8 cellular contexts compared by ENCODE assay signal in genomic region chr2:205776139-205776538, GRCh38.
DNase-seq lines count a peak whose midpoint lies in the region; ATAC-seq lines count a peak whose summit lies in the region.

No MANE protein-coding gene starts in this region.

- no peaks in the 10 kb centered on the region for H3K27me3 ChIP-seq in Karpas-422 (ENCODE audit: low read length)
- peaks cover 6% of the 10 kb centered on the region for H3K27me3 ChIP-seq in iPS-15b (ENCODE audit: control insufficient read depth, insufficient read depth, low read length)

- H3K4me2 ChIP-seq in Karpas-422 (ENCODE audit: low read depth, low read length, poor library complexity, severe bottlenecking): no peak overlapping the region

- peaks cover 13% of the 10 kb centered on the region for H3K27me3 Mint-ChIP-seq in activated naive CD8-positive, alpha-beta T cell treated with anti-CD3 and anti-CD28 coated beads for 36 hours
- H3K27me3 Mint-ChIP-seq in stimulated activated naive B cell treated with anti-CD40 and anti-IgM and Interleukin-4, amounts not matched to agents 10 μg/mL and 1 μg/mL and 100 μg/mL, for 72 hours: peaks cover 0 to 12% of the 10 kb centered on the region in 2 donors
- peaks cover 76% of the 10 kb centered on the region for H3K27me3 Mint-ChIP-seq in T-helper 17 cell

- H3K4me1 Mint-ChIP-seq in activated naive CD8-positive, alpha-beta T cell treated with anti-CD3 and anti-CD28 coated beads for 36 hours: peaks cover 8% of the 10 kb centered on the region
- peaks cover 0 to 8% of the 10 kb centered on the region in 2 donors for H3K4me1 Mint-ChIP-seq in stimulated activated naive B cell treated with anti-CD40 and anti-IgM and Interleukin-4, amounts not matched to agents 10 μg/mL and 1 μg/mL and 100 μg/mL, for 72 hours
- H3K4me1 Mint-ChIP-seq in T-helper 17 cell: peaks cover 3% of the 10 kb centered on the region

- no peak overlapping the region for H3K27ac Mint-ChIP-seq in activated naive CD8-positive, alpha-beta T cell treated with anti-CD3 and anti-CD28 coated beads for 36 hours
- no peak overlapping the region for H3K27ac Mint-ChIP-seq in stimulated activated naive B cell treated with anti-CD40 and anti-IgM and Interleukin-4, amounts not matched to agents 10 μg/mL and 1 μg/mL and 100 μg/mL, for 72 hours
- no peak overlapping the region for H3K27ac Mint-ChIP-seq in T-helper 17 cell

- ATAC-seq in GM18502 (IDR thresholded peaks at IDR 0.05; ENCODE audit: poor library complexity, unreplicated experiment) (peak; percentile 73), T-helper 17 cell (no peak)
- peak; percentile 46 to 51 for ATAC-seq in stimulated activated naive B cell treated with anti-CD40 and anti-IgM and Interleukin-4, amounts not matched to agents 10 μg/mL and 1 μg/mL and 100 μg/mL, for 72 hours (replicated peaks)

- no peak overlapping the region for H3K4me3 Mint-ChIP-seq in activated naive CD8-positive, alpha-beta T cell treated with anti-CD3 and anti-CD28 coated beads for 36 hours
- no peak overlapping the region for H3K4me3 Mint-ChIP-seq in stimulated activated naive B cell treated with anti-CD40 and anti-IgM and Interleukin-4, amounts not matched to agents 10 μg/mL and 1 μg/mL and 100 μg/mL, for 72 hours
- no peak overlapping the region for H3K4me3 Mint-ChIP-seq in T-helper 17 cell

- no peaks in the 10 kb centered on the region for H3K9me3 ChIP-seq in Karpas-422 (ENCODE audit: low read length)
- no peaks in the 10 kb centered on the region for H3K9me3 ChIP-seq in iPS-15b (ENCODE audit: control insufficient read depth, insufficient read depth, low read length)
- H3K9me3 ChIP-seq in T-helper 17 cell (ENCODE audit: control insufficient read depth, low read length, poor library complexity, severe bottlenecking): no peaks in the 10 kb centered on the region

- no peaks in the 10 kb centered on the region for H3K36me3 Mint-ChIP-seq in activated naive CD8-positive, alpha-beta T cell treated with anti-CD3 and anti-CD28 coated beads for 36 hours
- peaks cover 5 to 7% of the 10 kb centered on the region in 2 donors for H3K36me3 Mint-ChIP-seq in stimulated activated naive B cell treated with anti-CD40 and anti-IgM and Interleukin-4, amounts not matched to agents 10 μg/mL and 1 μg/mL and 100 μg/mL, for 72 hours
- no peaks in the 10 kb centered on the region for H3K36me3 Mint-ChIP-seq in T-helper 17 cell (ENCODE audit: low read depth)

- H3K4me3 ChIP-seq in Karpas-422 (ENCODE audit: low read length): no peak overlapping the region
- H3K4me3 ChIP-seq in iPS-15b (ENCODE audit: low read depth, low read length): peak overlapping the region; percentile 10

- no peaks in the 10 kb centered on the region for H3K9me3 Mint-ChIP-seq in activated naive CD8-positive, alpha-beta T cell treated with anti-CD3 and anti-CD28 coated beads for 36 hours
- H3K9me3 Mint-ChIP-seq in stimulated activated naive B cell treated with anti-CD40 and anti-IgM and Interleukin-4, amounts not matched to agents 10 μg/mL and 1 μg/mL and 100 μg/mL, for 72 hours: peaks cover 0 to 1% of the 10 kb centered on the region in 2 donors

- no peaks in the 10 kb centered on the region for H3K79me2 ChIP-seq in Karpas-422 (ENCODE audit: low read length)

- H3K36me3 ChIP-seq in Karpas-422 (ENCODE audit: insufficient read depth, low read length): no peaks in the 10 kb centered on the region
- no peaks in the 10 kb centered on the region for H3K36me3 ChIP-seq in iPS-15b (ENCODE audit: control insufficient read depth, insufficient read depth, low read length)

- no peaks in the 10 kb centered on the region for H4K20me1 ChIP-seq in Karpas-422 (ENCODE audit: insufficient read depth, low read depth, low read length)

- DNase-seq in AG20443 (ENCODE audit: low spot score): peak; percentile 72
- DNase-seq in Karpas-422: peak; percentile 83
- DNase-seq in activated naive CD8-positive, alpha-beta T cell treated with anti-CD3 and anti-CD28 coated beads for 36 hours: peak; percentile 34
- DNase-seq in stimulated activated naive B cell treated with anti-CD40 and anti-IgM and Interleukin-4, amounts not matched to agents 10 μg/mL and 1 μg/mL and 100 μg/mL, for 72 hours: peak; percentile 5
- no peak for DNase-seq in T1000 (lab: John Stamatoyannopoulos, UW)
- DNase-seq in T-helper 17 cell: no peak

- H3K9ac ChIP-seq in Karpas-422 (ENCODE audit: low read length) (no peak overlapping the region), iPS-15b (ENCODE audit: low read depth, low read length) (no peak overlapping the region)

- H3K27ac ChIP-seq in Karpas-422 (ENCODE audit: low read length): no peak overlapping the region

- H2AFZ ChIP-seq in Karpas-422 (ENCODE audit: low read length): no peak overlapping the region

- peaks cover 14% of the 10 kb centered on the region; the same call in 1 of the 2 replicates for H3K4me1 ChIP-seq in Karpas-422 (ENCODE audit: low read length)
- no peaks in the 10 kb centered on the region for H3K4me1 ChIP-seq in iPS-15b (ENCODE audit: control insufficient read depth, insufficient read depth, low read length)

- no peaks in the 10 kb centered on the region for H3K9me2 ChIP-seq in Karpas-422 (replicated peaks; ENCODE audit: insufficient read depth, low read length)

Comparison
In these comparisons a context has a peak if more than half of its experiments do, and no peak if none do; other contexts are left out.
1. DNase-seq: peak in AG20443 (single experiment), Karpas-422 (single experiment), activated naive CD8-positive, alpha-beta T cell treated with anti-CD3 and anti-CD28 coated beads for 36 hours (single experiment) and stimulated activated naive B cell treated with anti-CD40 and anti-IgM and Interleukin-4, amounts not matched to agents 10 μg/mL and 1 μg/mL and 100 μg/mL, for 72 hours (single experiment); none in T1000 (single experiment) and T-helper 17 cell (0 of 3).